8 cellular contexts compared by ENCODE assay signal in genomic region chr9:94165592-94166236, GRCh38.
DNase-seq lines count a peak whose midpoint lies in the region; ATAC-seq lines count a peak whose summit lies in the region.

No MANE protein-coding gene starts in this region.

- peaks cover 43% of the 10 kb centered on the region for H3K4me1 ChIP-seq in CD4-positive, alpha-beta memory T cell (ENCODE audit: insufficient read depth, low read length)
- peaks cover 12% of the 10 kb centered on the region for H3K4me1 ChIP-seq in effector memory CD4-positive, alpha-beta T cell (ENCODE audit: control insufficient read depth, insufficient read depth, low read length, poor library complexity, severe bottlenecking)

- peaks cover 32 to 57% (median 41%) of the 10 kb centered on the region in 4 donors for H3K4me1 Mint-ChIP-seq in CD4-positive, alpha-beta memory T cell

- CTCF ChIA-PET in CD4-positive, alpha-beta memory T cell (lab: Charles Lee; ENCODE audit: partially characterized antibody) = no interaction called here

- peak overlapping the region; percentile 60 to 80 for H3K4me3 ChIP-seq in CD4-positive, alpha-beta memory T cell (ENCODE audit: low read length in 2 of 2)
- H3K4me3 ChIP-seq in effector memory CD4-positive, alpha-beta T cell (ENCODE audit: insufficient read depth, low read depth, low read length, poor library complexity, severe bottlenecking) = peak overlapping the region; percentile 15

- peaks cover 0 to 13% of the 10 kb centered on the region in 2 donors for H3K36me3 Mint-ChIP-seq in CD4-positive, alpha-beta memory T cell

- H3K27me3 ChIP-seq in CD4-positive, alpha-beta memory T cell (ENCODE audit: insufficient read depth, low read length) = no peaks in the 10 kb centered on the region
- no peaks in the 10 kb centered on the region for H3K27me3 ChIP-seq in effector memory CD4-positive, alpha-beta T cell (replicated peaks; ENCODE audit: control insufficient read depth, insufficient read depth, low read length, poor library complexity, severe bottlenecking)

- H3K4me3 Mint-ChIP-seq in CD4-positive, alpha-beta memory T cell = peak overlapping the region; percentile 75 to 86 (median 83)

- H3K36me3 ChIP-seq in CD4-positive, alpha-beta memory T cell (ENCODE audit: insufficient read depth, low read length) = no peaks in the 10 kb centered on the region
- H3K36me3 ChIP-seq in effector memory CD4-positive, alpha-beta T cell (ENCODE audit: control insufficient read depth, insufficient read depth, low read length) = no peaks in the 10 kb centered on the region

- H3K27ac ChIP-seq in CD4-positive, alpha-beta memory T cell (ENCODE audit: low read depth, low read length) = peak overlapping the region; percentile 98
- H3K27ac ChIP-seq in effector memory CD4-positive, alpha-beta T cell (ENCODE audit: insufficient read depth, low read length, poor library complexity, severe bottlenecking) = peak overlapping the region; percentile 97

- H3K9me3 Mint-ChIP-seq in CD4-positive, alpha-beta memory T cell = no peaks in the 10 kb centered on the region

- no peaks in the 10 kb centered on the region for H3K9me3 ChIP-seq in CD4-positive, alpha-beta memory T cell (ENCODE audit: control insufficient read depth in 1 of 2, low read length in 2 of 2)
- no peaks in the 10 kb centered on the region for H3K9me3 ChIP-seq in effector memory CD4-positive, alpha-beta T cell (ENCODE audit: control insufficient read depth, low read length)

- peak; percentile 87 for ATAC-seq in GM21360 (IDR thresholded peaks at IDR 0.05; ENCODE audit: unreplicated experiment)

- H3K27me3 Mint-ChIP-seq in CD4-positive, alpha-beta memory T cell = no peaks in the 10 kb centered on the region

- intact Hi-C loops in CD4-positive, alpha-beta memory T cell (cut with micrococcal nuclease) = loop anchor here (2.0 to 10.0 kb wide), 7 partner anchors 93 to 1491 kb away; partner anchors contain the start of genes BICD2, CARD19, FAM120A and FAM120AOS

- POLR2A ChIA-PET in CD4-positive, alpha-beta memory T cell (lab: Charles Lee; ENCODE audit: partially characterized antibody) = interaction anchor here (0.9 to 2.0 kb wide), 7 partner anchors 9 to 1840 kb away, joined by 3 to 7 read pairs (median 5); partner anchors contain the start of genes CENPP, FAM120AOS, NOL8 and ZNF169

- peak overlapping the region; percentile 77 to 93 (median 90) for H3K27ac Mint-ChIP-seq in CD4-positive, alpha-beta memory T cell

- DNase-seq in CD4-positive, alpha-beta memory T cell = peak; percentile 97 to 99 (median 99)
- DNase-seq in HT-29 (ENCODE audit: low spot score) = peak; percentile 97
- DNase-seq in NK-92 treated with Interleukin-12 subunit alpha and Interleukin-12 subunit beta, amount 100 ng/mL, for 24 hours (lab: John Stamatoyannopoulos, UW) = peak; percentile 93
- DNase-seq in activated CD8-positive, alpha-beta memory T cell treated with anti-CD3 and anti-CD28 coated beads for 4 hours (ENCODE audit: low read depth in 2 of 2) = peak; percentile 91 to 96
- peak; percentile 94 to 98 (median 96) for DNase-seq in effector memory CD4-positive, alpha-beta T cell
- DNase-seq in medulla oblongata (ENCODE audit: extremely low spot score) = peak; percentile 99
- peak; percentile 86 to 95 (median 94) for DNase-seq in stimulated activated CD4-positive, alpha-beta T cell treated with anti-CD3 and anti-CD28 coated beads, TNF-alpha, amount 100 ng/mL, for 48 hours (ENCODE audit: low read depth in 3 of 3)

Comparison
In these comparisons a context has a peak if more than half of its experiments do, and no peak if none do; other contexts are left out.
1. Peak in every context shown above with its lines: DNase-seq, ATAC-seq, H3K4me3 ChIP-seq and H3K27ac ChIP-seq.